ENCODE assay signal across 14 cellular contexts in the genomic region with DNA sequence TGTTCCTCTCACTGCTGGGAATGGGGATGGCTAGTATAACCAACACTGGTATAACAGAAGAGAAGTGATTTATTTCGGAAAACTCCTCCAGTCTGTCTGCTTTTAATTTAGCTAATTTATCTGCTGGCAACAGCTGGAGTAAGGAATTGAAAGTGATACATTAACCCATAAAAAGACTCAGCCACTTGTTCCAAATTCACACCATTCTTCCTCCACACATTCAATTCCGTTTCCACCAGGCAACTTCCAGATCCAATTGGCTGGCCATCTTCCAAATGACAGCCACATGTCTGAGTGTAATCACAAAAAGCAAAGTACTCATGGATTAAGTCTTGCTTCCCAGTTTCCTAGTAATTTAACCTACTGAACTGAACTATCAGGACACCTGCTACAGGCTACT.
"Had no signal": no experiment of that assay in that cellular context is flagged by ENCODE, and none has a peak within 500 bp of the region (broad histone marks: within the 10 kb centered on the region; RNA-seq: fewer than 3 reads in every experiment).

No MANE protein-coding gene starts in this region.

- H3K9me3 Mint-ChIP-seq: activated B cell treated with CpG ODN at 0.5 μM for 24 hours; activated CD4-positive, alpha-beta T cell treated with anti-CD3 and anti-CD28 coated beads, Interleukin-2, amount 10 ng/mL, durations not matched to agents 7 days and 5 days; activated naive CD4-positive, alpha-beta T cell treated with anti-CD3 and anti-CD28 coated beads, Interleukin-2, amount 10 ng/mL, durations not matched to agents 7 days and 5 days; effector memory CD8-positive, alpha-beta T cell; mesothelial cell of epicardium; stimulated activated naive CD8-positive, alpha-beta T cell treated with anti-CD3 and anti-CD28 coated beads, Interleukin-15, Interleukin-2, amounts not matched to agents 100 ng/mL and 50 ng/mL, for 24 hours had no signal

- H3K4me1 Mint-ChIP-seq: activated B cell treated with CpG ODN at 0.5 μM for 24 hours; activated CD4-positive, alpha-beta T cell treated with anti-CD3 and anti-CD28 coated beads, Interleukin-2, amount 10 ng/mL, durations not matched to agents 7 days and 5 days; activated naive CD4-positive, alpha-beta T cell treated with anti-CD3 and anti-CD28 coated beads, Interleukin-2, amount 10 ng/mL, durations not matched to agents 7 days and 5 days had no signal

- H3K27ac ChIP-seq: adrenal gland, lower lobe of right lung, pancreas had no signal

- H3K9me3 ChIP-seq: adrenal gland, lower lobe of right lung, pancreas had no signal

- H3K36me3 Mint-ChIP-seq: activated naive CD4-positive, alpha-beta T cell treated with anti-CD3 and anti-CD28 coated beads, Interleukin-2, amount 10 ng/mL, durations not matched to agents 7 days and 5 days had no signal

- H3K4me3 Mint-ChIP-seq: activated B cell treated with CpG ODN at 0.5 μM for 24 hours; activated CD4-positive, alpha-beta T cell treated with anti-CD3 and anti-CD28 coated beads, Interleukin-2, amount 10 ng/mL, durations not matched to agents 7 days and 5 days; activated naive CD4-positive, alpha-beta T cell treated with anti-CD3 and anti-CD28 coated beads, Interleukin-2, amount 10 ng/mL, durations not matched to agents 7 days and 5 days; effector memory CD8-positive, alpha-beta T cell; mesothelial cell of epicardium; stimulated activated naive CD8-positive, alpha-beta T cell treated with anti-CD3 and anti-CD28 coated beads, Interleukin-15, Interleukin-2, amounts not matched to agents 100 ng/mL and 50 ng/mL, for 24 hours had no signal

- ATAC-seq: effector memory CD8-positive, alpha-beta T cell; lower lobe of right lung; pancreas had no signal

- DNase-seq: activated B cell treated with CpG ODN at 0.5 μM for 24 hours; activated CD4-positive, alpha-beta T cell treated with anti-CD3 and anti-CD28 coated beads, Interleukin-2, amount 10 ng/mL, durations not matched to agents 7 days and 5 days; activated CD8-positive, alpha-beta memory T cell treated with anti-CD3 and anti-CD28 coated beads for 24 hours; activated naive CD4-positive, alpha-beta T cell treated with anti-CD3 and anti-CD28 coated beads, Interleukin-2, amount 10 ng/mL, durations not matched to agents 7 days and 5 days; adrenal gland; central memory CD4-positive, alpha-beta T cell; cortex of kidney; effector memory CD8-positive, alpha-beta T cell; lower lobe of right lung; pancreas; stimulated activated CD4-positive, alpha-beta T cell treated with anti-CD3 and anti-CD28 coated beads, Interleukin-2, amount 100 ng/mL, for 48 hours; stimulated activated CD8-positive, alpha-beta memory T cell treated with anti-CD3 and anti-CD28 coated beads, Interleukin-4, amount 100 ng/mL, for 48 hours had no signal

- H3K27ac Mint-ChIP-seq: activated B cell treated with CpG ODN at 0.5 μM for 24 hours; activated CD4-positive, alpha-beta T cell treated with anti-CD3 and anti-CD28 coated beads, Interleukin-2, amount 10 ng/mL, durations not matched to agents 7 days and 5 days; activated naive CD4-positive, alpha-beta T cell treated with anti-CD3 and anti-CD28 coated beads, Interleukin-2, amount 10 ng/mL, durations not matched to agents 7 days and 5 days; effector memory CD8-positive, alpha-beta T cell; mesothelial cell of epicardium; stimulated activated naive CD8-positive, alpha-beta T cell treated with anti-CD3 and anti-CD28 coated beads, Interleukin-15, Interleukin-2, amounts not matched to agents 100 ng/mL and 50 ng/mL, for 24 hours had no signal

- H3K27me3 ChIP-seq: adrenal gland, pancreas had no signal

- H3K27me3 Mint-ChIP-seq: activated B cell treated with CpG ODN at 0.5 μM for 24 hours; stimulated activated naive CD8-positive, alpha-beta T cell treated with anti-CD3 and anti-CD28 coated beads, Interleukin-15, Interleukin-2, amounts not matched to agents 100 ng/mL and 50 ng/mL, for 24 hours had no signal
